ENCODE assay signal across 16 cellular contexts in genomic region chr3:14764331-14765064, GRCh38. TPM values are rescaled to one million over a fixed set of nuclear protein-coding genes. Genes with fewer than 3 reads are reported as not detected.
DNase-seq lines count a peak whose midpoint lies in the region; ATAC-seq and TF ChIP-seq lines count a peak whose summit lies in the region.
"Had no signal": no experiment of that assay in that cellular context is flagged by ENCODE, and none has a peak within 500 bp of the region (broad histone marks: within the 10 kb centered on the region; RNA-seq: fewer than 3 reads in every experiment).

No MANE protein-coding gene starts in this region.

- no peak overlapping the region for H4K91ac ChIP-seq in H9 (ENCODE audit: insufficient read length, low read depth, low read length)

- H2AK5ac ChIP-seq in H9 (ENCODE audit: insufficient read length, low read length) = no peak overlapping the region

- peak overlapping the region in 1 of 3 experiments; percentile 49; a peak in 1 of 7 replicates for H3K27ac Mint-ChIP-seq in H9

- H3K23me2 ChIP-seq in H9 (ENCODE audit: insufficient read length, low read depth, low read length, poor library complexity, severe bottlenecking) = no peaks in the 10 kb centered on the region

- no peaks in the 10 kb centered on the region for H3K9me3 ChIP-seq in H9 (ENCODE audit: control insufficient read depth, low read depth, low read length)
- H3K9me3 ChIP-seq: Caco-2 had no signal

- H3K23ac ChIP-seq in H9 (ENCODE audit: insufficient read length, low read depth, low read length) = no peak overlapping the region

- H2BK12ac ChIP-seq in H9 (ENCODE audit: insufficient read length, low read depth, low read length) = no peak overlapping the region

- no peaks in the 10 kb centered on the region for H3K4me1 ChIP-seq in H9 (ENCODE audit: insufficient read depth, low read length)
- H3K4me1 ChIP-seq: Caco-2 had no signal

- H3K36me3 Mint-ChIP-seq in H9 (ENCODE audit: insufficient read depth in 1 of 3, low read depth in 3 of 3) = no peaks in the 10 kb centered on the region; a peak in 1 of 7 replicates

- no peak overlapping the region for H3K4me2 ChIP-seq in H9 (ENCODE audit: insufficient read depth, insufficient read length, low read length)

- no peak overlapping the region for H2BK5ac ChIP-seq in H9 (ENCODE audit: insufficient read length, low read length)

- WGBS in H9 (ENCODE audit: extremely low coverage, insufficient read length, low lambda C conversion rate) = no CpG with 5 or more reads among the region's 8 CpGs

- H3K18ac ChIP-seq in H9 (ENCODE audit: insufficient read length, low read depth, low read length) = no peak overlapping the region

- H4K8ac ChIP-seq in H9 (replicated peaks; ENCODE audit: insufficient read length, low read depth, low read length) = no peak overlapping the region

- H3K4ac ChIP-seq in H9 (ENCODE audit: low read depth, low read length) = no peak overlapping the region

- no peak overlapping the region for H2BK20ac ChIP-seq in H9 (ENCODE audit: low read depth, low read length, poor library complexity, severe bottlenecking)

- ATAC-seq in GM19455 (IDR thresholded peaks at IDR 0.05; ENCODE audit: unreplicated experiment) (no peak), GM18520 (IDR thresholded peaks at IDR 0.05; ENCODE audit: unreplicated experiment) (no peak), GM18502 (IDR thresholded peaks at IDR 0.05; ENCODE audit: poor library complexity, unreplicated experiment) (no peak), GM18511 (IDR thresholded peaks at IDR 0.05; ENCODE audit: unreplicated experiment) (no peak)

- no peak overlapping the region for H4K5ac ChIP-seq in H9 (ENCODE audit: insufficient read length, low read depth, low read length)

- no peak overlapping the region for H2BK120ac ChIP-seq in H9 (ENCODE audit: low read depth, low read length, poor library complexity, severe bottlenecking)

- no peak overlapping the region for H3T11ph ChIP-seq in H9 (ENCODE audit: low read length)

- peak; percentile 43 for DNase-seq in AG08396 (ENCODE audit: low spot score)
- peak; percentile 18 for DNase-seq in H9
- DNase-seq in amniotic epithelial cell (ENCODE audit: low read depth) = peak; percentile 23
- DNase-seq in islet precursor cell = peak; percentile 50
- DNase-seq: Caco-2, DMS53, NCI-H1694, NCI-H2107, NCI-H226, NCI-H526 had no signal

- no peak overlapping the region for H3K14ac ChIP-seq in H9 (ENCODE audit: insufficient read depth, low read length)

- H2AFZ ChIP-seq in H9 (ENCODE audit: low read length) = no peak overlapping the region

- H3K9ac ChIP-seq in H9 (ENCODE audit: extremely low read depth, insufficient read length, low read length) = no peak overlapping the region

- no peaks in the 10 kb centered on the region for H3K79me1 ChIP-seq in H9 (ENCODE audit: insufficient read depth, low read depth, low read length, poor library complexity, severe bottlenecking)

- peaks cover 3% of the 10 kb centered on the region for H3K27me3 Mint-ChIP-seq in H9 (ENCODE audit: low read depth)

- H3K4me3 Mint-ChIP-seq in H9 = no peak overlapping the region

- H3K4me1 Mint-ChIP-seq in H9 = peaks cover 0 to 4% of the 10 kb centered on the region in 2 experiments; a peak in 1 of 4 replicates

- no peak for TF ChIP-seq CTCF in H9 (conservative IDR thresholded peaks at IDR 0.05)

- H3K56ac ChIP-seq in H9 (ENCODE audit: insufficient read length, low read depth, low read length) = no peak overlapping the region

- no peaks in the 10 kb centered on the region for H3K79me2 ChIP-seq in H9 (ENCODE audit: insufficient read depth, low read length)

- H3K9me3 Mint-ChIP-seq in H9 = no peaks in the 10 kb centered on the region

- no peaks in the 10 kb centered on the region for H4K20me1 ChIP-seq in H9 (ENCODE audit: control insufficient read depth, insufficient read depth, insufficient read length)

- H3K27me3 ChIP-seq in H9 (ENCODE audit: insufficient read depth, low read length) = no peaks in the 10 kb centered on the region

- no peak overlapping the region for H2BK15ac ChIP-seq in H9 (ENCODE audit: low read depth, low read length)

- no peak overlapping the region for H3K27ac ChIP-seq in H9 (ENCODE audit: insufficient read length, low read depth, low read length)
- H3K27ac ChIP-seq: SK-N-MC had no signal

RNA-seq across cellular contexts. Expression of gene FGD5, which starts 54.3 kb away (rescaled TPM):
- total RNA-seq in H9 (2021) = 7.8 and 8.6 TPM in 2 replicates
- total RNA-seq: A172 had no signal
